In genomic region chr1:149886396-149887195, GRCh38 we compare ENCODE assay signal across 8 cellular contexts. TPM values are rescaled to one million over a fixed set of nuclear protein-coding genes. Genes with fewer than 3 reads are reported as not detected.
DNase-seq lines count a peak whose midpoint lies in the region; ATAC-seq, FAIRE-seq and TF ChIP-seq lines count a peak whose summit lies in the region.

No MANE protein-coding gene starts in this region.

- TF ChIP-seq POLR2A in endothelial cell of umbilical vein (IDR thresholded peaks at IDR 0.05; ENCODE audit: low read depth, low read length): peak; percentile 97

- peaks cover 4% of the 10 kb centered on the region for H3K4me1 Mint-ChIP-seq in mesothelial cell of epicardium

- intact Hi-C loops in endothelial cell of umbilical vein (cut with micrococcal nuclease): no loop called here

- no peaks in the 10 kb centered on the region for H3K27me3 ChIP-seq in endothelial cell of umbilical vein (ENCODE audit: control insufficient read depth in 2 of 2, insufficient read depth in 2 of 2, low read length in 2 of 2)

- no peaks in the 10 kb centered on the region for H3K27me3 Mint-ChIP-seq in mesothelial cell of epicardium (ENCODE audit: low read depth)

- dilution Hi-C loops in endothelial cell of umbilical vein (cut with MboI; ENCODE audit: extremely low pct_ligation_motif_present, low sequenced_read_pairs): loop anchor here (25.0 kb wide), 1 partner anchor 151 kb away; no protein-coding TSS in a partner anchor

- in situ Hi-C loops in Caki2 (cut with HindIII; ENCODE audit: low pct_unique_long_range_greater_than_20kb, low sequenced_read_pairs): no loop called here

- no peaks in the 10 kb centered on the region for H3K79me2 ChIP-seq in endothelial cell of umbilical vein (ENCODE audit: control insufficient read depth, insufficient read depth, low read length)

- DNase-seq in Caki2 (ENCODE audit: low read depth) (peak; percentile 98), HUDEP-2 (lab: John Stamatoyannopoulos, UW; ENCODE audit: unreplicated experiment in 76 of 76) (peak in 75 of 76 experiments; percentile 45 to 100 (median 93)), NOMO-1 treated with dmso at 0.1 percent for 144 hours (lab: John Stamatoyannopoulos, UW; ENCODE audit: unreplicated experiment) (peak; percentile 96), endothelial cell of umbilical vein (ENCODE audit: low read depth, low spot score) (peak; percentile 98), mesothelial cell of epicardium (ENCODE audit: low spot score in 2 of 2, unreplicated experiment in 2 of 2) (peak; percentile 46 to 81)
- peak; percentile 86 for DNase-seq in activated CD8-positive, alpha-beta memory T cell treated with anti-CD3 and anti-CD28 coated beads, Interleukin-2, amount 50 U/mL, for 1 hour (ENCODE audit: extremely low read depth)
- peak; percentile 47 to 78 for DNase-seq in stimulated activated CD8-positive, alpha-beta memory T cell treated with anti-CD3 and anti-CD28 coated beads, Interleukin-15, amount 100 ng/mL, for 4 hours (ENCODE audit: low read depth in 2 of 2)

- peak overlapping the region; percentile 19 to 91 (median 67) for H3K4me3 ChIP-seq in endothelial cell of umbilical vein (replicated peaks in 1 of 3; ENCODE audit: insufficient read depth in 1 of 3, low read depth in 1 of 3, low read length in 3 of 3)

- peak; percentile 98 for FAIRE-seq in endothelial cell of umbilical vein (lab: Jason Lieb, UNC)

- TF ChIP-seq CTCF in endothelial cell of umbilical vein (IDR thresholded peaks at IDR 0.05; ENCODE audit: extremely low read depth in 1 of 2, insufficient read depth in 1 of 2, low read depth in 1 of 2, low read length in 2 of 2) (no peak), mesothelial cell of epicardium (IDR thresholded peaks at IDR 0.05; ENCODE audit: unreplicated experiment) (no peak)

- POLR2A ChIA-PET in endothelial cell of umbilical vein (lab: Charles Lee): interaction anchor here (0.6 to 3.6 kb wide), 10 partner anchors 13 to 451 kb away, joined by 3 to 20 read pairs (median 6); partner anchors contain the start of genes BOLA1, OTUD7B and VPS45

- H4K20me1 ChIP-seq in endothelial cell of umbilical vein (replicated peaks; ENCODE audit: control insufficient read depth, extremely low read depth, insufficient read depth, low read length): no peaks in the 10 kb centered on the region

- ATAC-seq in GM21423 (IDR thresholded peaks at IDR 0.05; ENCODE audit: unreplicated experiment): peak; percentile 56

- peak overlapping the region; percentile 91 for H3K4me2 ChIP-seq in endothelial cell of umbilical vein (ENCODE audit: insufficient read depth, low read length)

- no peaks in the 10 kb centered on the region for H3K9me1 ChIP-seq in endothelial cell of umbilical vein (replicated peaks; ENCODE audit: control insufficient read depth, extremely low read depth, insufficient read depth, low read length)

- H3K27ac ChIP-seq in endothelial cell of umbilical vein (ENCODE audit: insufficient read depth, low read depth, low read length): peak overlapping the region; percentile 97

- H3K27ac Mint-ChIP-seq in mesothelial cell of epicardium: no peak overlapping the region

- BruUV-seq in endothelial cell of umbilical vein (replicated peaks; lab: Mats Ljungman, UMichigan): TSS peak; percentile 99

- no peak overlapping the region for H3K4me3 Mint-ChIP-seq in mesothelial cell of epicardium

- CTCF ChIA-PET in endothelial cell of umbilical vein (lab: Charles Lee): interaction anchor here (0.9 to 4.1 kb wide), 7 partner anchors 37 to 301 kb away, joined by 3 to 38 read pairs (median 5); no protein-coding TSS in a partner anchor

- no peaks in the 10 kb centered on the region for H3K9me3 ChIP-seq in endothelial cell of umbilical vein (replicated peaks; ENCODE audit: control insufficient read depth, insufficient read depth, low read length)

- peak overlapping the region; percentile 99 for H3K9ac ChIP-seq in endothelial cell of umbilical vein (replicated peaks; ENCODE audit: extremely low read depth, insufficient read depth, low read length)

- no peaks in the 10 kb centered on the region for H3K36me3 ChIP-seq in endothelial cell of umbilical vein (ENCODE audit: control insufficient read depth in 2 of 2, extremely low read depth in 1 of 2, insufficient read depth in 2 of 2, low read length in 2 of 2)

- H3K36me3 Mint-ChIP-seq in mesothelial cell of epicardium: no peaks in the 10 kb centered on the region

- peaks cover 16% of the 10 kb centered on the region for H3K4me1 ChIP-seq in endothelial cell of umbilical vein (ENCODE audit: control insufficient read depth, extremely low read depth, insufficient read depth, low read length)

- no peak overlapping the region for H2AFZ ChIP-seq in endothelial cell of umbilical vein (ENCODE audit: low read depth, low read length)

- no peaks in the 10 kb centered on the region for H3K9me3 Mint-ChIP-seq in mesothelial cell of epicardium

TF ChIP-seq in endothelial cell of umbilical vein, 7 proteins besides CTCF, POLR2A, EP300 and RAD21:
- TF ChIP-seq MYC (IDR thresholded peaks at IDR 0.05; ENCODE audit: low read depth, low read length) (no peak), POLR2AphosphoS5 (IDR thresholded peaks at IDR 0.05; ENCODE audit: insufficient read depth, low read depth, low read length) (peak; percentile 86), EZH2 (IDR thresholded peaks at IDR 0.05; ENCODE audit: borderline replicate concordance, low read depth, low read length, severe bottlenecking) (no peak), JUN (IDR thresholded peaks at IDR 0.05; ENCODE audit: borderline replicate concordance, insufficient read depth, insufficient read length, low read depth) (no peak), FOS (IDR thresholded peaks at IDR 0.05; ENCODE audit: borderline replicate concordance, insufficient read depth, low read length) (no peak)

RNA-seq across cellular contexts. Expression of gene BOLA1, which starts 12.8 kb away (rescaled TPM):
- 33.7 and 67.6 TPM in 2 replicates for total RNA-seq in Caki2 (2014; rRNA removed; shearing (Covaris generic); ENCODE audit: low replicate concordance)
- 7.0 and 10.8 TPM in 2 replicates for total RNA-seq in endothelial cell of umbilical vein
- polyA plus RNA-seq in endothelial cell of umbilical vein: 12.2 and 16.1 TPM in 2 replicates
- polyA plus RNA-seq in endothelial cell of umbilical vein (2011; cell fraction: cytosol; rRNA removed): 11.6 and 15.0 TPM in 2 replicates
- polyA plus RNA-seq in endothelial cell of umbilical vein (2011; cell fraction: nucleus; rRNA removed): 5.8 and 8.2 TPM in 2 replicates
- polyA plus RNA-seq in endothelial cell of umbilical vein (2012): 7.1 and 8.3 TPM in 2 replicates
- 2.0 and 3.7 TPM in 2 replicates for polyA minus RNA-seq in endothelial cell of umbilical vein
- polyA minus RNA-seq in endothelial cell of umbilical vein (2011; cell fraction: cytosol; rRNA and poly(A)+ RNA removed): 5.5 TPM
- 1.0 and 2.2 TPM in 2 replicates for polyA minus RNA-seq in endothelial cell of umbilical vein (2011; cell fraction: nucleus; rRNA and poly(A)+ RNA removed)
- 11.6 to 12.4 TPM (median 11.7 TPM) in 3 replicates for total RNA-seq in mesothelial cell of epicardium

RNA-seq across cellular contexts. Expression of gene SV2A, which starts 31.0 kb away (rescaled TPM):
- 0.09 TPM in 1 of 2 replicates, not detected in the other for total RNA-seq in Caki2 (2014; rRNA removed; shearing (Covaris generic); ENCODE audit: low replicate concordance)
- total RNA-seq in endothelial cell of umbilical vein (3.9 and 5.4 TPM in 2 replicates), mesothelial cell of epicardium (19.1 to 20.3 TPM (median 19.6 TPM) in 3 replicates)
- 2.9 and 3.0 TPM in 2 replicates for polyA plus RNA-seq in endothelial cell of umbilical vein
- polyA plus RNA-seq in endothelial cell of umbilical vein (2011; cell fraction: cytosol; rRNA removed): 2.6 and 3.0 TPM in 2 replicates
- 2.7 and 3.9 TPM in 2 replicates for polyA plus RNA-seq in endothelial cell of umbilical vein (2011; cell fraction: nucleus; rRNA removed)
- polyA plus RNA-seq in endothelial cell of umbilical vein (2012): 3.5 and 6.0 TPM in 2 replicates
- polyA minus RNA-seq in endothelial cell of umbilical vein: 5.4 and 6.5 TPM in 2 replicates
- not detected for polyA minus RNA-seq in endothelial cell of umbilical vein (2011; cell fraction: cytosol; rRNA and poly(A)+ RNA removed)
- 1.3 and 1.8 TPM in 2 replicates for polyA minus RNA-seq in endothelial cell of umbilical vein (2011; cell fraction: nucleus; rRNA and poly(A)+ RNA removed)

RNA-seq across cellular contexts. Expression of gene SF3B4, which starts 41.0 kb away (rescaled TPM):
- total RNA-seq in Caki2 (2014; rRNA removed; shearing (Covaris generic); ENCODE audit: low replicate concordance): 28.3 and 30.6 TPM in 2 replicates
- total RNA-seq in endothelial cell of umbilical vein (68.7 and 74.4 TPM in 2 replicates), mesothelial cell of epicardium (68.7 to 72.8 TPM (median 69.2 TPM) in 3 replicates)
- 61.2 and 62.7 TPM in 2 replicates for polyA plus RNA-seq in endothelial cell of umbilical vein
- 45.3 and 45.4 TPM in 2 replicates for polyA plus RNA-seq in endothelial cell of umbilical vein (2011; cell fraction: cytosol; rRNA removed)
- polyA plus RNA-seq in endothelial cell of umbilical vein (2011; cell fraction: nucleus; rRNA removed): 33.4 and 44.2 TPM in 2 replicates
- 43.0 and 79.3 TPM in 2 replicates for polyA plus RNA-seq in endothelial cell of umbilical vein (2012)
- 36.7 and 43.3 TPM in 2 replicates for polyA minus RNA-seq in endothelial cell of umbilical vein
- polyA minus RNA-seq in endothelial cell of umbilical vein (2011; cell fraction: cytosol; rRNA and poly(A)+ RNA removed): 38.5 TPM
- polyA minus RNA-seq in endothelial cell of umbilical vein (2011; cell fraction: nucleus; rRNA and poly(A)+ RNA removed): 17.8 and 34.2 TPM in 2 replicates

RNA-seq across cellular contexts. Expression of gene MTMR11, which starts 50.1 kb away (rescaled TPM):
- 12.9 and 13.8 TPM in 2 replicates for total RNA-seq in Caki2 (2014; rRNA removed; shearing (Covaris generic); ENCODE audit: low replicate concordance)
- total RNA-seq in endothelial cell of umbilical vein (7.8 and 11.2 TPM in 2 replicates), mesothelial cell of epicardium (35.1 to 39.3 TPM (median 37.4 TPM) in 3 replicates)
- polyA plus RNA-seq in endothelial cell of umbilical vein: 14.4 and 16.9 TPM in 2 replicates
- 9.1 and 10.4 TPM in 2 replicates for polyA plus RNA-seq in endothelial cell of umbilical vein (2011; cell fraction: cytosol; rRNA removed)
- polyA plus RNA-seq in endothelial cell of umbilical vein (2011; cell fraction: nucleus; rRNA removed): 48.7 and 52.5 TPM in 2 replicates
- 11.5 and 15.9 TPM in 2 replicates for polyA plus RNA-seq in endothelial cell of umbilical vein (2012)
- 17.6 and 28.9 TPM in 2 replicates for polyA minus RNA-seq in endothelial cell of umbilical vein
- 2.0 TPM for polyA minus RNA-seq in endothelial cell of umbilical vein (2011; cell fraction: cytosol; rRNA and poly(A)+ RNA removed)
- polyA minus RNA-seq in endothelial cell of umbilical vein (2011; cell fraction: nucleus; rRNA and poly(A)+ RNA removed): 14.2 and 19.3 TPM in 2 replicates

Comparison
In these comparisons a context has a peak if more than half of its experiments do, and no peak if none do; other contexts are left out.
1. Peak in every context shown above with its lines: DNase-seq, ATAC-seq, H3K4me3 ChIP-seq and H3K27ac ChIP-seq.